Comparison of ENCODE assay signal across 31 cellular contexts in the genomic region with DNA sequence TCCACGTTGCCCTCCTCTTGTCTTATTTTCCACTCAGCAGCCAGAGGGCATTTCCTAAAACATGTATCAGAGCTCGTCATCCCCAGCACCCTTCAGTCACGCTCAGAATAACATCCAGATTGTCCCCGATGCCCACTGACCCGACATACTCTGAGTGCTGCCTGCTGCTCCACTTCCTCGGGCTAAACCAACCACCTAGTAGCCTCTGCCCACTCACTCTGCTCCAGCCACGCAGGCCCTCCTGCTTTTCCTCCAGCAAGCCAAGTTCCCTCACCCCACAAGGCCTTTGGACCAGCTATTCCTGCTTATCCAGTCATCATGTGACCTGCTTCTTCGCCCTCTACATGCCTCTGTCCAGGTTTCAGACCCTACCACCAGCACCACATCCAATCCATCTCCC.
"Had no signal": no experiment of that assay in that cellular context is flagged by ENCODE, and none has a peak within 500 bp of the region (broad histone marks: within the 10 kb centered on the region; RNA-seq: fewer than 3 reads in every experiment).

No MANE protein-coding gene starts in this region.

- H3K4me3 Mint-ChIP-seq: activated CD4-positive, alpha-beta memory T cell treated with anti-CD3 and anti-CD28 coated beads, Interleukin-2, amount 10 ng/mL, durations not matched to agents 7 days and 5 days; activated CD4-positive, alpha-beta T cell treated with anti-CD3 and anti-CD28 coated beads, Interleukin-2, amount 10 ng/mL, durations not matched to agents 7 days and 5 days; activated naive CD4-positive, alpha-beta T cell treated with anti-CD3 and anti-CD28 coated beads, Interleukin-2, amount 50 U/mL, for 24 hours; activated naive CD8-positive, alpha-beta T cell treated with anti-CD3 and anti-CD28 coated beads, Interleukin-2, amount 50 U/mL, for 24 hours; activated T-cell treated with anti-CD3 and anti-CD28 coated beads, Interleukin-2, amount 50 U/mL, for 4 hours; nephron had no signal

- H3K27me3 Mint-ChIP-seq: activated CD4-positive, alpha-beta T cell treated with anti-CD3 and anti-CD28 coated beads, Interleukin-2, amount 10 ng/mL, durations not matched to agents 7 days and 5 days; activated naive CD4-positive, alpha-beta T cell treated with anti-CD3 and anti-CD28 coated beads, Interleukin-2, amount 50 U/mL, for 24 hours; activated naive CD8-positive, alpha-beta T cell treated with anti-CD3 and anti-CD28 coated beads, Interleukin-2, amount 50 U/mL, for 24 hours had no signal

- H3K4me1 Mint-ChIP-seq: activated CD4-positive, alpha-beta memory T cell treated with anti-CD3 and anti-CD28 coated beads, Interleukin-2, amount 10 ng/mL, durations not matched to agents 7 days and 5 days; nephron had no signal

- H3K27ac Mint-ChIP-seq: activated CD4-positive, alpha-beta memory T cell treated with anti-CD3 and anti-CD28 coated beads, Interleukin-2, amount 10 ng/mL, durations not matched to agents 7 days and 5 days; activated CD4-positive, alpha-beta T cell treated with anti-CD3 and anti-CD28 coated beads, Interleukin-2, amount 10 ng/mL, durations not matched to agents 7 days and 5 days; activated naive CD4-positive, alpha-beta T cell treated with anti-CD3 and anti-CD28 coated beads, Interleukin-2, amount 50 U/mL, for 24 hours; activated naive CD8-positive, alpha-beta T cell treated with anti-CD3 and anti-CD28 coated beads, Interleukin-2, amount 50 U/mL, for 24 hours; activated T-helper 2 cell treated with anti-CD3 and anti-CD28 coated beads, Interferon-gamma antibody, Interleukin-2, Interleukin-4, amounts not matched to agents 10 μg/mL and 5 μg/mL and 100 μg/mL, durations not matched to agents 14 hours and 24 hours and 36 hours; nephron; progenitor cell of endocrine pancreas had no signal

- H3K4me1 ChIP-seq: body of pancreas, gastroesophageal sphincter, testis, uterus had no signal

- H3K9me3 Mint-ChIP-seq: nephron had no signal

- H3K27ac ChIP-seq: body of pancreas, coronary artery, dorsolateral prefrontal cortex, gastroesophageal sphincter, ovary, testis, uterus had no signal

- FAIRE-seq: endothelial cell of umbilical vein had no signal

- H3K9me3 ChIP-seq: body of pancreas, gastroesophageal sphincter, ovary, testis, uterus had no signal

- H3K36me3 Mint-ChIP-seq: activated naive CD4-positive, alpha-beta T cell treated with anti-CD3 and anti-CD28 coated beads, Interleukin-2, amount 50 U/mL, for 24 hours had no signal

- H3K36me3 ChIP-seq: gastroesophageal sphincter, ovary, uterus had no signal

- H3K4me3 ChIP-seq: body of pancreas, coronary artery, dorsolateral prefrontal cortex, gastroesophageal sphincter, lung, ovary, smooth muscle cell, testis, uterus had no signal

- H3K4me2 ChIP-seq: smooth muscle cell had no signal

- ATAC-seq: activated naive CD8-positive, alpha-beta T cell treated with anti-CD3 and anti-CD28 coated beads, Interleukin-2, amount 50 U/mL, for 24 hours; activated T-cell treated with anti-CD3 and anti-CD28 coated beads, Interleukin-2, amount 50 U/mL, for 4 hours; body of pancreas; gastroesophageal sphincter; left lobe of liver had no signal

- H3K27me3 ChIP-seq: body of pancreas, dorsolateral prefrontal cortex, gastroesophageal sphincter, ovary, testis, uterus had no signal

- DNase-seq: activated CD4-positive, alpha-beta memory T cell treated with anti-CD3 and anti-CD28 coated beads, Interleukin-2, amount 10 ng/mL, durations not matched to agents 7 days and 5 days; activated CD4-positive, alpha-beta T cell treated with anti-CD3 and anti-CD28 coated beads for 1 hour; activated CD4-positive, alpha-beta T cell treated with anti-CD3 and anti-CD28 coated beads, Interleukin-2, amount 10 ng/mL, durations not matched to agents 7 days and 5 days; activated CD8-positive, alpha-beta memory T cell treated with anti-CD3 and anti-CD28 coated beads, Interleukin-2, amount 50 U/mL, for 48 hours; activated naive CD8-positive, alpha-beta T cell treated with anti-CD3 and anti-CD28 coated beads, Interleukin-2, amount 50 U/mL, for 24 hours; activated T-cell treated with anti-CD3 and anti-CD28 coated beads, Interleukin-2, amount 50 U/mL, for 4 hours; body of pancreas; dorsolateral prefrontal cortex; effector memory CD4-positive, alpha-beta T cell; kidney glomerular epithelial cell; mesendoderm; ovary; retina; stimulated activated CD4-positive, alpha-beta T cell treated with anti-CD3 and anti-CD28 coated beads, Interleukin-1b, Interleukin-23, amount 100 ng/mL, for 48 hours; stimulated activated CD4-positive, alpha-beta T cell treated with anti-CD3 and anti-CD28 coated beads, Interleukin-4, amount 100 ng/mL, for 4 hours; stimulated activated CD8-positive, alpha-beta memory T cell treated with anti-CD3 and anti-CD28 coated beads, Interleukin-4, amount 100 ng/mL, for 48 hours; stimulated activated naive CD4-positive, alpha-beta T cell treated with Interleukin-2 at 50 U/mL for 16 hours; T-helper 2 cell; testis; trophoblast cell; uterus had no signal
